In genomic region chr11:123559418-123559817, GRCh38 we compare ENCODE assay signal across 1 cellular context.
TF ChIP-seq lines count a peak whose summit lies in the region.

No MANE protein-coding gene starts in this region.

TF ChIP-seq in HepG2, 621 proteins besides CTCF, POLR2A, EP300 and RAD21 (continued from another document):
- TF ChIP-seq, protein P1, sequence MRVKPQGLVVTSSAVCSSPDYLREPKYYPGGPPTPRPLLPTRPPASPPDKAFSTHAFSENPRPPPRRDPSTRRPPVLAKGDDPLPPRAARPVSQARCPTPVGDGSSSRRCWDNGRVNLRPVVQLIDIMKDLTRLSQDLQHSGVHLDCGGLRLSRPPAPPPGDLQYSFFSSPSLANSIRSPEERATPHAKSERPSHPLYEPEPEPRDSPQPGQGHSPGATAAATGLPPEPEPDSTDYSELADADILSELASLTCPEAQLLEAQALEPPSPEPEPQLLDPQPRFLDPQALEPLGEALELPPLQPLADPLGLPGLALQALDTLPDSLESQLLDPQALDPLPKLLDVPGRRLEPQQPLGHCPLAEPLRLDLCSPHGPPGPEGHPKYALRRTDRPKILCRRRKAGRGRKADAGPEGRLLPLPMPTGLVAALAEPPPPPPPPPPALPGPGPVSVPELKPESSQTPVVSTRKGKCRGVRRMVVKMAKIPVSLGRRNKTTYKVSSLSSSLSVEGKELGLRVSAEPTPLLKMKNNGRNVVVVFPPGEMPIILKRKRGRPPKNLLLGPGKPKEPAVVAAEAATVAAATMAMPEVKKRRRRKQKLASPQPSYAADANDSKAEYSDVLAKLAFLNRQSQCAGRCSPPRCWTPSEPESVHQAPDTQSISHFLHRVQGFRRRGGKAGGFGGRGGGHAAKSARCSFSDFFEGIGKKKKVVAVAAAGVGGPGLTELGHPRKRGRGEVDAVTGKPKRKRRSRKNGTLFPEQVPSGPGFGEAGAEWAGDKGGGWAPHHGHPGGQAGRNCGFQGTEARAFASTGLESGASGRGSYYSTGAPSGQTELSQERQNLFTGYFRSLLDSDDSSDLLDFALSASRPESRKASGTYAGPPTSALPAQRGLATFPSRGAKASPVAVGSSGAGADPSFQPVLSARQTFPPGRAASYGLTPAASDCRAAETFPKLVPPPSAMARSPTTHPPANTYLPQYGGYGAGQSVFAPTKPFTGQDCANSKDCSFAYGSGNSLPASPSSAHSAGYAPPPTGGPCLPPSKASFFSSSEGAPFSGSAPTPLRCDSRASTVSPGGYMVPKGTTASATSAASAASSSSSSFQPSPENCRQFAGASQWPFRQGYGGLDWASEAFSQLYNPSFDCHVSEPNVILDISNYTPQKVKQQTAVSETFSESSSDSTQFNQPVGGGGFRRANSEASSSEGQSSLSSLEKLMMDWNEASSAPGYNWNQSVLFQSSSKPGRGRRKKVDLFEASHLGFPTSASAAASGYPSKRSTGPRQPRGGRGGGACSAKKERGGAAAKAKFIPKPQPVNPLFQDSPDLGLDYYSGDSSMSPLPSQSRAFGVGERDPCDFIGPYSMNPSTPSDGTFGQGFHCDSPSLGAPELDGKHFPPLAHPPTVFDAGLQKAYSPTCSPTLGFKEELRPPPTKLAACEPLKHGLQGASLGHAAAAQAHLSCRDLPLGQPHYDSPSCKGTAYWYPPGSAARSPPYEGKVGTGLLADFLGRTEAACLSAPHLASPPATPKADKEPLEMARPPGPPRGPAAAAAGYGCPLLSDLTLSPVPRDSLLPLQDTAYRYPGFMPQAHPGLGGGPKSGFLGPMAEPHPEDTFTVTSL (CRISPR knock-in tag; IDR thresholded peaks at IDR 0.05; ENCODE audit: borderline replicate concordance): no peak
- no peak for TF ChIP-seq ZNF230 (CRISPR knock-in tag; IDR thresholded peaks at IDR 0.05)
